In genomic region chr19:14345364-14345763, GRCh38 we compare ENCODE assay signal across 18 cellular contexts. TPM values are rescaled to one million over a fixed set of nuclear protein-coding genes. Genes with fewer than 3 reads are reported as not detected.
DNase-seq lines count a peak whose midpoint lies in the region; TF ChIP-seq lines count a peak whose summit lies in the region.
"Had no signal": no experiment of that assay in that cellular context is flagged by ENCODE, and none has a peak within 500 bp of the region (broad histone marks: within the 10 kb centered on the region; RNA-seq: fewer than 3 reads in every experiment).

No MANE protein-coding gene starts in this region.

- POLR2A ChIA-PET in HEK293 (lab: Yijun Ruan, JAX): interaction anchor here (1.4 kb wide), 1 partner anchor 209 kb away, joined by 6 read pairs; the partner anchor contains the start of gene ASF1B

- no peaks in the 10 kb centered on the region for H3K27me3 ChIP-seq in BLaER1

- no peaks in the 10 kb centered on the region; the same call in 1 of the 2 replicates for H3K36me3 ChIP-seq in BLaER1
- no peaks in the 10 kb centered on the region for H3K36me3 ChIP-seq in HEK293 (ENCODE audit: control insufficient read depth in 2 of 2, insufficient read depth in 1 of 2, low read length in 2 of 2)

- no peak for TF ChIP-seq CTCF in HEK293 (tag by site-specific recombination; IDR thresholded peaks at IDR 0.05)
- no peak for TF ChIP-seq CTCF in type B pancreatic cell (conservative IDR thresholded peaks at IDR 0.05)

- H3K4me3 Mint-ChIP-seq in activated naive CD4-positive, alpha-beta T cell treated with anti-CD3 and anti-CD28 coated beads, Interleukin-2, amount 10 ng/mL, durations not matched to agents 7 days and 5 days: no peak overlapping the region
- H3K4me3 Mint-ChIP-seq in type B pancreatic cell: no peak overlapping the region
- H3K4me3 Mint-ChIP-seq: B cell; CD4-positive, alpha-beta T cell; CD8-positive, alpha-beta T cell had no signal

- no peak overlapping the region for H3K4me3 ChIP-seq in BLaER1
- H3K4me3 ChIP-seq in HEK293 (ENCODE audit: low read depth, low read length): no peak overlapping the region
- H3K4me3 ChIP-seq: A549 had no signal

- no peak for DNase-seq in activated naive CD4-positive, alpha-beta T cell treated with anti-CD3 and anti-CD28 coated beads, Interleukin-2, amount 10 ng/mL, durations not matched to agents 7 days and 5 days
- no peak for DNase-seq in activated naive CD4-positive, alpha-beta T cell treated with anti-CD3 and anti-CD28 coated beads, Interleukin-2, amount 50 U/mL, for 16 hours
- DNase-seq in type B pancreatic cell (ENCODE audit: extremely low spot score, unreplicated experiment) (no peak), HuH-7.5 (ENCODE audit: low spot score) (no peak)
- DNase-seq in activated CD4-positive, alpha-beta T cell treated with anti-CD3 and anti-CD28 coated beads for 48 hours: no peak
- DNase-seq: AML-193; Caco-2; Calu3; CD4-positive, alpha-beta T cell; CD8-positive, alpha-beta T cell; DMS79 treated with DMSO at 0.1 percent for 48 hours; GF-D8 had no signal

- H3K9me3 ChIP-seq in BLaER1: no peaks in the 10 kb centered on the region; the same call in 1 of the 2 replicates
- no peaks in the 10 kb centered on the region for H3K9me3 ChIP-seq in HEK293 (ENCODE audit: control insufficient read depth, insufficient read depth, low read depth, low read length)
- H3K9me3 ChIP-seq: A549, Caco-2 had no signal

- H3K27me3 Mint-ChIP-seq in activated naive CD4-positive, alpha-beta T cell treated with anti-CD3 and anti-CD28 coated beads, Interleukin-2, amount 10 ng/mL, durations not matched to agents 7 days and 5 days: peaks cover 25% of the 10 kb centered on the region
- peaks cover 4% of the 10 kb centered on the region for H3K27me3 Mint-ChIP-seq in type B pancreatic cell
- H3K27me3 Mint-ChIP-seq: B cell; CD4-positive, alpha-beta T cell had no signal

- no peaks in the 10 kb centered on the region for H3K9me3 Mint-ChIP-seq in activated naive CD4-positive, alpha-beta T cell treated with anti-CD3 and anti-CD28 coated beads, Interleukin-2, amount 10 ng/mL, durations not matched to agents 7 days and 5 days
- H3K9me3 Mint-ChIP-seq in type B pancreatic cell: no peaks in the 10 kb centered on the region
- H3K9me3 Mint-ChIP-seq: CD4-positive, alpha-beta T cell; CD8-positive, alpha-beta T cell had no signal

- H4K20me1 ChIP-seq in BLaER1: no peaks in the 10 kb centered on the region

- peaks cover 24% of the 10 kb centered on the region for H3K4me1 Mint-ChIP-seq in activated naive CD4-positive, alpha-beta T cell treated with anti-CD3 and anti-CD28 coated beads, Interleukin-2, amount 10 ng/mL, durations not matched to agents 7 days and 5 days
- peaks cover 10% of the 10 kb centered on the region for H3K4me1 Mint-ChIP-seq in type B pancreatic cell (ENCODE audit: unreplicated experiment)

- H3K4me1 ChIP-seq in BLaER1 (peaks cover 38% of the 10 kb centered on the region), HEK293 (ENCODE audit: control insufficient read depth, insufficient read depth, low read length) (no peaks in the 10 kb centered on the region)
- H3K4me1 ChIP-seq: A549, Caco-2 had no signal

- H3K9ac ChIP-seq in BLaER1: no peak overlapping the region

- peak overlapping the region; percentile 39 for H3K4me2 ChIP-seq in BLaER1
- H3K4me2 ChIP-seq: A549 had no signal

- CTCF ChIA-PET in activated naive CD4-positive, alpha-beta T cell treated with anti-CD3 and anti-CD28 coated beads, Interleukin-2, amount 10 ng/mL, durations not matched to agents 7 days and 5 days (lab: Charles Lee): interaction anchor here (6.7 kb wide), 1 partner anchor 145 kb away, joined by 82 read pairs; no protein-coding TSS in a partner anchor
- CTCF ChIA-PET in HEK293 (lab: Yijun Ruan, JAX): interaction anchor here (1.0 to 2.4 kb wide), 2 partner anchors 145 to 150 kb away, joined by 3 to 6 read pairs; no protein-coding TSS in a partner anchor

- H3K27ac Mint-ChIP-seq in activated naive CD4-positive, alpha-beta T cell treated with anti-CD3 and anti-CD28 coated beads, Interleukin-2, amount 10 ng/mL, durations not matched to agents 7 days and 5 days: peak overlapping the region; percentile 16
- peak overlapping the region; percentile 11 for H3K27ac Mint-ChIP-seq in type B pancreatic cell
- H3K27ac Mint-ChIP-seq: CD4-positive, alpha-beta T cell; CD8-positive, alpha-beta T cell had no signal

- H3K27ac ChIP-seq in BLaER1: no peak overlapping the region
- no peak overlapping the region for H3K27ac ChIP-seq in HEK293 (ENCODE audit: extremely low read depth, low read depth, low read length)
- H3K27ac ChIP-seq: 22Rv1, A549, C4-2B had no signal

- no peaks in the 10 kb centered on the region for H3K36me3 Mint-ChIP-seq in activated naive CD4-positive, alpha-beta T cell treated with anti-CD3 and anti-CD28 coated beads, Interleukin-2, amount 10 ng/mL, durations not matched to agents 7 days and 5 days
- H3K36me3 Mint-ChIP-seq in type B pancreatic cell: no peaks in the 10 kb centered on the region
- H3K36me3 Mint-ChIP-seq: CD8-positive, alpha-beta T cell had no signal

TF ChIP-seq in HEK293, 187 proteins besides CTCF, POLR2A, EP300 and RAD21:
- TF ChIP-seq ZSCAN16 (tag by site-specific recombination; IDR thresholded peaks at IDR 0.05) (no peak), ZNF37A (tag by site-specific recombination; IDR thresholded peaks at IDR 0.05) (peak; percentile 98)
TF ChIP-seq in HEK293: peak in this region for 1.

RNA-seq across cellular contexts. Expression of gene ADGRE5, which starts 35.9 kb away (rescaled TPM):
- 4.9 and 14.3 TPM in 2 replicates for total RNA-seq in type B pancreatic cell (ENCODE audit: low replicate concordance)
